8 cellular contexts compared by ENCODE assay signal in genomic region chr1:25820247-25821111, GRCh38.
DNase-seq lines count a peak whose midpoint lies in the region; ATAC-seq, FAIRE-seq and TF ChIP-seq lines count a peak whose summit lies in the region.

No MANE protein-coding gene starts in this region.

- H2AFZ ChIP-seq in DND-41 (ENCODE audit: low read depth, low read length) = peak overlapping the region; percentile 79

- peak; percentile 80 for ATAC-seq in DND-41 (ENCODE audit: insufficient read depth, low read depth)
- ATAC-seq in GM21381 (IDR thresholded peaks at IDR 0.05; ENCODE audit: unreplicated experiment) = peak; percentile 49

- H3K27me3 ChIP-seq in DND-41 (ENCODE audit: insufficient read depth, low read length, poor library complexity) = no peaks in the 10 kb centered on the region
- H3K27me3 ChIP-seq in adipocyte (replicated peaks; ENCODE audit: control insufficient read depth, insufficient read depth, low read length) = no peaks in the 10 kb centered on the region

- H3K9me3 ChIP-seq in DND-41 (ENCODE audit: insufficient read depth, low read length, severe bottlenecking) = no peaks in the 10 kb centered on the region
- no peaks in the 10 kb centered on the region for H3K9me3 ChIP-seq in adipocyte (ENCODE audit: control insufficient read depth, low read length)

- peaks cover 28% of the 10 kb centered on the region for H3K4me1 ChIP-seq in DND-41 (ENCODE audit: insufficient read depth, low read length)
- peaks cover 45% of the 10 kb centered on the region for H3K4me1 ChIP-seq in adipocyte (ENCODE audit: control insufficient read depth, insufficient read depth, low read length)

- H4K20me1 ChIP-seq in DND-41 (ENCODE audit: insufficient read depth, low read length) = peaks cover 12% of the 10 kb centered on the region

- H3K27ac ChIP-seq in DND-41 (ENCODE audit: low read length) = peak overlapping the region; percentile 89
- H3K27ac ChIP-seq in skin epidermis = peak overlapping the region; percentile 53 to 97 (median 91)

- H3K4me3 ChIP-seq in DND-41 (ENCODE audit: low read depth in 1 of 2, low read length in 2 of 2) (peak overlapping the region; percentile 94 to 95), adipocyte (ENCODE audit: low read length) (peak overlapping the region; percentile 91), skin epidermis (peak overlapping the region; percentile 81 to 99 (median 94))

- peaks cover 42% of the 10 kb centered on the region for H3K79me2 ChIP-seq in DND-41 (ENCODE audit: insufficient read depth, low read length)

- H3K36me3 ChIP-seq in DND-41 (ENCODE audit: insufficient read depth, low read length) (peaks cover 8% of the 10 kb centered on the region), adipocyte (ENCODE audit: control insufficient read depth, insufficient read depth, low read length, severe bottlenecking) (peaks cover 10% of the 10 kb centered on the region)

- DNase-seq in DND-41 = peak; percentile 80
- DNase-seq in HTR-8/SVneo (ENCODE audit: insufficient read length, low spot score) = peak; percentile 57
- peak; percentile 54 for DNase-seq in SKM-1 treated with dmso at 0.1 percent for 144 hours (lab: John Stamatoyannopoulos, UW; ENCODE audit: unreplicated experiment)
- DNase-seq in adipocyte (ENCODE audit: low read depth) = peak; percentile 82
- DNase-seq in hepatic stellate cell (ENCODE audit: low spot score) = peak; percentile 89
- no peak for DNase-seq in midbrain (lab: John Stamatoyannopoulos, UW)

- H3K9ac ChIP-seq in DND-41 (ENCODE audit: low read depth, low read length) (peak overlapping the region; percentile 95), adipocyte (ENCODE audit: low read length) (peak overlapping the region; percentile 97)

- FAIRE-seq in HTR-8/SVneo (lab: Jason Lieb, UNC) = peak; percentile 40

- no peak for TF ChIP-seq CTCF in DND-41 (IDR thresholded peaks at IDR 0.05; ENCODE audit: borderline replicate concordance, extremely low read depth, low read length, poor library complexity, severe bottlenecking)

- peak overlapping the region; percentile 86 for H3K4me2 ChIP-seq in DND-41 (ENCODE audit: insufficient read depth, low read length)
